In genomic region chr17:48993305-48993704, GRCh38 we compare ENCODE assay signal across 1 cellular context.
A peak's percentile ranks its signal among the peaks of the same experiment; 100 is the strongest.
TF ChIP-seq lines count a peak whose summit lies in the region.

No MANE protein-coding gene starts in this region.

TF ChIP-seq in K562, 482 proteins besides CTCF, POLR2A, EP300 and RAD21:
- TF ChIP-seq MAFK (IDR thresholded peaks at IDR 0.05; ENCODE audit: low read length) = no peak
- no peak for TF ChIP-seq DLX4 (CRISPR knock-in tag; IDR thresholded peaks at IDR 0.05)
- TF ChIP-seq NCOA6 (IDR thresholded peaks at IDR 0.05) = no peak
- TF ChIP-seq HCFC1 (IDR thresholded peaks at IDR 0.05; ENCODE audit: low read depth, low read length) = no peak
- no peak for TF ChIP-seq ATF1 (CRISPR knock-in tag; IDR thresholded peaks at IDR 0.05)
- TF ChIP-seq ATF1 (tag; IDR thresholded peaks at IDR 0.05) = no peak
- TF ChIP-seq, protein P1, sequence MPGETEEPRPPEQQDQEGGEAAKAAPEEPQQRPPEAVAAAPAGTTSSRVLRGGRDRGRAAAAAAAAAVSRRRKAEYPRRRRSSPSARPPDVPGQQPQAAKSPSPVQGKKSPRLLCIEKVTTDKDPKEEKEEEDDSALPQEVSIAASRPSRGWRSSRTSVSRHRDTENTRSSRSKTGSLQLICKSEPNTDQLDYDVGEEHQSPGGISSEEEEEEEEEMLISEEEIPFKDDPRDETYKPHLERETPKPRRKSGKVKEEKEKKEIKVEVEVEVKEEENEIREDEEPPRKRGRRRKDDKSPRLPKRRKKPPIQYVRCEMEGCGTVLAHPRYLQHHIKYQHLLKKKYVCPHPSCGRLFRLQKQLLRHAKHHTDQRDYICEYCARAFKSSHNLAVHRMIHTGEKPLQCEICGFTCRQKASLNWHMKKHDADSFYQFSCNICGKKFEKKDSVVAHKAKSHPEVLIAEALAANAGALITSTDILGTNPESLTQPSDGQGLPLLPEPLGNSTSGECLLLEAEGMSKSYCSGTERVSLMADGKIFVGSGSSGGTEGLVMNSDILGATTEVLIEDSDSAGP (CRISPR knock-in tag; IDR thresholded peaks at IDR 0.05) = no peak
- TF ChIP-seq MED1 (CRISPR knock-in tag; IDR thresholded peaks at IDR 0.05; ENCODE audit: borderline replicate concordance) = no peak
- TF ChIP-seq ZNF668 (CRISPR knock-in tag; IDR thresholded peaks at IDR 0.05) = no peak
- peak in 1 of 2 experiments; percentile 42 for TF ChIP-seq NCOA2 (IDR thresholded peaks at IDR 0.05; ENCODE audit: partially characterized antibody in 2 of 2)
- no peak for TF ChIP-seq CTBP1 (IDR thresholded peaks at IDR 0.05; ENCODE audit: borderline replicate concordance)
- no peak for TF ChIP-seq ZNF316 (IDR thresholded peaks at IDR 0.05)
- 0 out of 2 replicates have a peak, but pooled peaks have one; percentile 24 for TF ChIP-seq ZNF766 (CRISPR knock-in tag; conservative IDR thresholded peaks at IDR 0.05)
- TF ChIP-seq ZNF644 (tag; IDR thresholded peaks at IDR 0.05; ENCODE audit: low read depth) = no peak
- TF ChIP-seq ZNF512 (tag; IDR thresholded peaks at IDR 0.05) = peak; percentile 77
- peak; percentile 21; the same call in 1 of the 2 replicates for TF ChIP-seq ZBTB5 (IDR thresholded peaks at IDR 0.05)
- TF ChIP-seq POLR2AphosphoS2 (IDR thresholded peaks at IDR 0.05; ENCODE audit: low read length) = no peak
- no peak for TF ChIP-seq ZNF707 (CRISPR knock-in tag; conservative IDR thresholded peaks at IDR 0.05)
- no peak for TF ChIP-seq ERF (CRISPR knock-in tag; IDR thresholded peaks at IDR 0.05)
- no peak for TF ChIP-seq HDAC8 (tag; IDR thresholded peaks at IDR 0.05)
- no peak for TF ChIP-seq CSDE1 (IDR thresholded peaks at IDR 0.05)
- TF ChIP-seq RBM15 (IDR thresholded peaks at IDR 0.05; ENCODE audit: insufficient read depth, low read length) = no peak
- TF ChIP-seq EP400 (IDR thresholded peaks at IDR 0.05) = peak; percentile 4; the same call in 1 of the 2 replicates
- TF ChIP-seq DACH1 (IDR thresholded peaks at IDR 0.05; ENCODE audit: partially characterized antibody) = no peak
- TF ChIP-seq BCOR (IDR thresholded peaks at IDR 0.05) = no peak
- no peak for TF ChIP-seq ARHGAP35 (IDR thresholded peaks at IDR 0.05; ENCODE audit: partially characterized antibody)
- no peak for TF ChIP-seq RBM14 (IDR thresholded peaks at IDR 0.05; ENCODE audit: borderline replicate concordance, insufficient read depth, low read depth, low read length)
- TF ChIP-seq PPARD (CRISPR knock-in tag; IDR thresholded peaks at IDR 0.05) = no peak
- TF ChIP-seq SMARCE1 (IDR thresholded peaks at IDR 0.05) = no peak
- no peak for TF ChIP-seq ZNF431 (CRISPR knock-in tag; IDR thresholded peaks at IDR 0.05)
- TF ChIP-seq ZNF146 (CRISPR knock-in tag; IDR thresholded peaks at IDR 0.05; ENCODE audit: unreplicated experiment) = no peak
- no peak for TF ChIP-seq IRF2 (CRISPR knock-in tag; IDR thresholded peaks at IDR 0.05)
